In genomic region chr1:9332513-9333143, GRCh38 we compare ENCODE assay signal across 19 cellular contexts. TPM values are rescaled to one million over a fixed set of nuclear protein-coding genes. Genes with fewer than 3 reads are reported as not detected.
DNase-seq lines count a peak whose midpoint lies in the region; ATAC-seq and TF ChIP-seq lines count a peak whose summit lies in the region.
"Had no signal": no experiment of that assay in that cellular context is flagged by ENCODE, and none has a peak within 500 bp of the region (broad histone marks: within the 10 kb centered on the region; RNA-seq: fewer than 3 reads in every experiment).

No MANE protein-coding gene starts in this region.

- H3K36me3 ChIP-seq in WERI-Rb-1: no peaks in the 10 kb centered on the region
- H3K36me3 ChIP-seq in transverse colon: no peaks in the 10 kb centered on the region
- H3K36me3 ChIP-seq: adrenal gland, neutrophil, Peyer's patch had no signal

- TF ChIP-seq CTCF in WERI-Rb-1 (IDR thresholded peaks at IDR 0.05; ENCODE audit: low read depth, low read length): no peak
- no peak for TF ChIP-seq CTCF in glutamatergic neuron (IDR thresholded peaks at IDR 0.05; ENCODE audit: partially characterized antibody, unreplicated experiment)
- TF ChIP-seq CTCF in transverse colon (IDR thresholded peaks at IDR 0.05): no peak

- H3K9me3 Mint-ChIP-seq in glutamatergic neuron (ENCODE audit: unreplicated experiment): peaks cover 18% of the 10 kb centered on the region
- no peaks in the 10 kb centered on the region for H3K9me3 Mint-ChIP-seq in stimulated activated naive B cell treated with anti-CD40 and anti-IgM and Interleukin-4, amounts not matched to agents 10 μg/mL and 1 μg/mL and 100 μg/mL, for 72 hours
- H3K9me3 Mint-ChIP-seq: activated T-helper 2 cell treated with anti-CD3 and anti-CD28 coated beads, Interferon-gamma antibody, Interleukin-2, Interleukin-4, amounts not matched to agents 10 μg/mL and 5 μg/mL and 100 μg/mL, durations not matched to agents 14 hours and 24 hours and 36 hours; central memory CD8-positive, alpha-beta T cell had no signal

- no peak for TF ChIP-seq EP300 in transverse colon (IDR thresholded peaks at IDR 0.05; ENCODE audit: low read depth)

- H3K4me1 Mint-ChIP-seq in glutamatergic neuron (ENCODE audit: low read depth, unreplicated experiment): peaks cover 47% of the 10 kb centered on the region
- H3K4me1 Mint-ChIP-seq in stimulated activated naive B cell treated with anti-CD40 and anti-IgM and Interleukin-4, amounts not matched to agents 10 μg/mL and 1 μg/mL and 100 μg/mL, for 72 hours: peaks cover 13 to 17% of the 10 kb centered on the region in 2 donors

- DNase-seq in Right ventricle myocardium superior: no peak
- DNase-seq in cardiac septum (ENCODE audit: low spot score): no peak
- no peak for DNase-seq in WERI-Rb-1
- no peak for DNase-seq in glutamatergic neuron
- DNase-seq in stimulated activated naive B cell treated with anti-CD40 and anti-IgM and Interleukin-4, amounts not matched to agents 10 μg/mL and 1 μg/mL and 100 μg/mL, for 72 hours: no peak
- DNase-seq in transverse colon: no peak
- DNase-seq: activated CD8-positive, alpha-beta T cell treated with anti-CD3 and anti-CD28 coated beads, Interleukin-2, amount 10 ng/mL, durations not matched to agents 7 days and 5 days; effector memory CD4-positive, alpha-beta T cell; hippocampal formation; kidney; NCI-H187 treated with DMSO at 0.1 percent for 48 hours; NCI-H510A treated with DMSO at 0.1 percent for 48 hours; Peyer's patch had no signal

- peaks cover 17 to 40% (median 27%) of the 10 kb centered on the region in 4 donors for H3K4me1 ChIP-seq in transverse colon

- H3K27ac Mint-ChIP-seq in glutamatergic neuron (ENCODE audit: unreplicated experiment): peak overlapping the region; percentile 77
- peak overlapping the region; percentile 20 for H3K27ac Mint-ChIP-seq in stimulated activated naive B cell treated with anti-CD40 and anti-IgM and Interleukin-4, amounts not matched to agents 10 μg/mL and 1 μg/mL and 100 μg/mL, for 72 hours
- H3K27ac Mint-ChIP-seq: activated CD8-positive, alpha-beta T cell treated with anti-CD3 and anti-CD28 coated beads, Interleukin-2, amount 10 ng/mL, durations not matched to agents 7 days and 5 days; activated T-helper 2 cell treated with anti-CD3 and anti-CD28 coated beads, Interferon-gamma antibody, Interleukin-2, Interleukin-4, amounts not matched to agents 10 μg/mL and 5 μg/mL and 100 μg/mL, durations not matched to agents 14 hours and 24 hours and 36 hours had no signal

- H3K4me3 Mint-ChIP-seq in glutamatergic neuron (ENCODE audit: unreplicated experiment): peak overlapping the region; percentile 56
- no peak overlapping the region for H3K4me3 Mint-ChIP-seq in stimulated activated naive B cell treated with anti-CD40 and anti-IgM and Interleukin-4, amounts not matched to agents 10 μg/mL and 1 μg/mL and 100 μg/mL, for 72 hours
- H3K4me3 Mint-ChIP-seq: activated CD8-positive, alpha-beta T cell treated with anti-CD3 and anti-CD28 coated beads, Interleukin-2, amount 10 ng/mL, durations not matched to agents 7 days and 5 days; central memory CD8-positive, alpha-beta T cell had no signal

- H3K27me3 ChIP-seq in WERI-Rb-1 (ENCODE audit: insufficient read depth, low read depth, severe bottlenecking): no peaks in the 10 kb centered on the region
- no peaks in the 10 kb centered on the region for H3K27me3 ChIP-seq in transverse colon
- H3K27me3 ChIP-seq: adrenal gland, Peyer's patch had no signal

- H3K4me3 ChIP-seq in WERI-Rb-1 (ENCODE audit: low read depth, low read length): no peak overlapping the region
- H3K4me3 ChIP-seq in transverse colon: no peak overlapping the region
- H3K4me3 ChIP-seq: adrenal gland, Peyer's patch had no signal

- intact Hi-C loops in Right ventricle myocardium superior (cut with DNase I) (no loop called here), cardiac septum (cut with DNase I) (no loop called here), transverse colon (cut with DNase I; ENCODE audit: low total_unique reads) (no loop called here)

- peaks cover 17% of the 10 kb centered on the region for H3K36me3 Mint-ChIP-seq in glutamatergic neuron (ENCODE audit: unreplicated experiment)
- no peaks in the 10 kb centered on the region for H3K36me3 Mint-ChIP-seq in stimulated activated naive B cell treated with anti-CD40 and anti-IgM and Interleukin-4, amounts not matched to agents 10 μg/mL and 1 μg/mL and 100 μg/mL, for 72 hours

- no peak for TF ChIP-seq POLR2A in transverse colon (IDR thresholded peaks at IDR 0.05)

- H3K27ac ChIP-seq in WERI-Rb-1 (peak overlapping the region; percentile 28; the same call in 1 of the 2 replicates), transverse colon (peak overlapping the region in 2 of 4 donors; percentile 17 to 82)
- H3K27ac ChIP-seq: adrenal gland, neutrophil had no signal

- in situ Hi-C loops in transverse colon (cut with MboI; ENCODE audit: low pct_ligation_motif_present in 1 of 4, low pct_unique_long_range_greater_than_20kb in 1 of 4, low sequenced_read_pairs in 3 of 4): no loop called here

- H3K27me3 Mint-ChIP-seq in glutamatergic neuron (ENCODE audit: unreplicated experiment): peaks cover 10% of the 10 kb centered on the region
- H3K27me3 Mint-ChIP-seq in stimulated activated naive B cell treated with anti-CD40 and anti-IgM and Interleukin-4, amounts not matched to agents 10 μg/mL and 1 μg/mL and 100 μg/mL, for 72 hours: no peaks in the 10 kb centered on the region
- H3K27me3 Mint-ChIP-seq: central memory CD8-positive, alpha-beta T cell had no signal

- WGBS in transverse colon (ENCODE audit: low coverage in 1 of 2), 2 donors: 83 to 87% methylated on average over 8 to 12 of the region's 12 CpGs

- ATAC-seq in Right ventricle myocardium superior (ENCODE audit: poor library complexity) (peak; percentile 19), GM19452 (IDR thresholded peaks at IDR 0.05; ENCODE audit: unreplicated experiment) (no peak), GM21619 (IDR thresholded peaks at IDR 0.05; ENCODE audit: unreplicated experiment) (no peak)
- ATAC-seq in stimulated activated naive B cell treated with anti-CD40 and anti-IgM and Interleukin-4, amounts not matched to agents 10 μg/mL and 1 μg/mL and 100 μg/mL, for 72 hours (replicated peaks): peak; percentile 53 to 70
- ATAC-seq: activated CD8-positive, alpha-beta T cell treated with anti-CD3 and anti-CD28 coated beads, Interleukin-2, amount 10 ng/mL, durations not matched to agents 7 days and 5 days had no signal

- H3K9me3 ChIP-seq in WERI-Rb-1 (ENCODE audit: severe bottlenecking): no peaks in the 10 kb centered on the region
- no peaks in the 10 kb centered on the region for H3K9me3 ChIP-seq in transverse colon
- H3K9me3 ChIP-seq: adrenal gland, neutrophil, Peyer's patch had no signal

RNA-seq across cellular contexts. Expression of gene SPSB1, which starts 39.9 kb away (rescaled TPM):
- 13.0 TPM for total RNA-seq in Right ventricle myocardium superior
- 12.9 TPM for total RNA-seq in cardiac septum
- total RNA-seq in glutamatergic neuron (ENCODE audit: unreplicated experiment): 78.6 TPM
- 10 to 100 TPM; 40.0 to 82.1 (median 52.6) TPM for total RNA-seq in transverse colon

Comparison
In these comparisons a context has a peak if more than half of its experiments do, and no peak if none do; other contexts are left out.
1. ATAC-seq: peak in Right ventricle myocardium superior (single experiment) and stimulated activated naive B cell treated with anti-CD40 and anti-IgM and Interleukin-4, amounts not matched to agents 10 μg/mL and 1 μg/mL and 100 μg/mL, for 72 hours (2 of 2); none in GM19452 (single experiment) and GM21619 (single experiment).